20 cellular contexts compared by ENCODE assay signal in genomic region chr14:90774316-90774715, GRCh38. TPM values are rescaled to one million over a fixed set of nuclear protein-coding genes. Genes with fewer than 3 reads are reported as not detected.
DNase-seq lines count a peak whose midpoint lies in the region; ATAC-seq and TF ChIP-seq lines count a peak whose summit lies in the region.
"Had no signal": no experiment of that assay in that cellular context is flagged by ENCODE, and none has a peak within 500 bp of the region (broad histone marks: within the 10 kb centered on the region; RNA-seq: fewer than 3 reads in every experiment).

No MANE protein-coding gene starts in this region.

- no peaks in the 10 kb centered on the region for H3F3A ChIP-seq in neural progenitor cell (ENCODE audit: low read depth)

- H3K36me3 ChIP-seq in neural progenitor cell = no peaks in the 10 kb centered on the region

- H4K20me1 ChIP-seq in neural progenitor cell (ENCODE audit: low read depth) = no peaks in the 10 kb centered on the region
- H4K20me1 ChIP-seq: BLaER1 treated with 17β-estradiol and CSF1 and Interleukin-3, amounts not matched to agents 10 nM and 100 nM had no signal

- H3K4me1 Mint-ChIP-seq in natural killer cell treated with Interleukin-12 subunit alpha and Interleukin-12 subunit beta and Interleukin-15 and Interleukin-18, amount 100 ng/mL, for 72 hours (ENCODE audit: low read depth in 2 of 2) = no peaks in the 10 kb centered on the region
- H3K4me1 Mint-ChIP-seq in natural killer cell = no peaks in the 10 kb centered on the region
- H3K4me1 Mint-ChIP-seq in neural progenitor cell = peaks cover 11% of the 10 kb centered on the region
- H3K4me1 Mint-ChIP-seq: CD8-positive, alpha-beta memory T cell; H9; T-cell had no signal

- no peaks in the 10 kb centered on the region for H3K9me3 Mint-ChIP-seq in natural killer cell treated with Interleukin-12 subunit alpha and Interleukin-12 subunit beta and Interleukin-15 and Interleukin-18, amount 100 ng/mL, for 72 hours
- H3K9me3 Mint-ChIP-seq in natural killer cell = peaks cover 0 to 2% of the 10 kb centered on the region in 2 donors
- no peaks in the 10 kb centered on the region for H3K9me3 Mint-ChIP-seq in neural progenitor cell
- H3K9me3 Mint-ChIP-seq: CD8-positive, alpha-beta memory T cell; H9; T-cell had no signal

- no peaks in the 10 kb centered on the region for H3K36me3 Mint-ChIP-seq in natural killer cell treated with Interleukin-12 subunit alpha and Interleukin-12 subunit beta and Interleukin-15 and Interleukin-18, amount 100 ng/mL, for 72 hours
- H3K36me3 Mint-ChIP-seq in natural killer cell (no peaks in the 10 kb centered on the region), neural progenitor cell (peaks cover 19% of the 10 kb centered on the region)
- H3K36me3 Mint-ChIP-seq: T-cell had no signal

- H3K4me1 ChIP-seq in neural progenitor cell = no peaks in the 10 kb centered on the region

- no peak overlapping the region for H3K4me2 ChIP-seq in neural progenitor cell
- H3K4me2 ChIP-seq: BLaER1 treated with 17β-estradiol and CSF1 and Interleukin-3, amounts not matched to agents 10 nM and 100 nM had no signal

- H3K9me3 ChIP-seq in neural progenitor cell (ENCODE audit: low read depth) = no peaks in the 10 kb centered on the region

- peak overlapping the region; percentile 23 for H3K27ac ChIP-seq in angular gyrus (ENCODE audit: low read depth, low read length)
- no peak overlapping the region for H3K27ac ChIP-seq in neural progenitor cell
- H3K27ac ChIP-seq: BLaER1 treated with 17β-estradiol and CSF1 and Interleukin-3, amounts not matched to agents 10 nM and 100 nM had no signal

- H3K79me2 ChIP-seq in neural progenitor cell (ENCODE audit: low read depth) = no peaks in the 10 kb centered on the region

- H2AFZ ChIP-seq in neural progenitor cell (replicated peaks) = no peak overlapping the region

- TF ChIP-seq CTCF in natural killer cell (IDR thresholded peaks at IDR 0.05) = no peak
- no peak for TF ChIP-seq CTCF in neural progenitor cell (IDR thresholded peaks at IDR 0.05)

- no peak overlapping the region for H3K27ac Mint-ChIP-seq in natural killer cell treated with Interleukin-12 subunit alpha and Interleukin-12 subunit beta and Interleukin-15 and Interleukin-18, amount 100 ng/mL, for 72 hours
- H3K27ac Mint-ChIP-seq in natural killer cell = no peak overlapping the region
- peak overlapping the region; percentile 14 for H3K27ac Mint-ChIP-seq in neural progenitor cell
- H3K27ac Mint-ChIP-seq: CD8-positive, alpha-beta memory T cell; T-cell had no signal

- no peaks in the 10 kb centered on the region for H3K27me3 ChIP-seq in neural progenitor cell
- H3K27me3 ChIP-seq: BLaER1 treated with 17β-estradiol and CSF1 and Interleukin-3, amounts not matched to agents 10 nM and 100 nM had no signal

- no peak overlapping the region for H3K9ac ChIP-seq in neural progenitor cell
- H3K9ac ChIP-seq: BLaER1 treated with 17β-estradiol and CSF1 and Interleukin-3, amounts not matched to agents 10 nM and 100 nM had no signal

- no peak overlapping the region for H3K4me3 ChIP-seq in neural progenitor cell
- H3K4me3 ChIP-seq: BLaER1 treated with 17β-estradiol and CSF1 and Interleukin-3, amounts not matched to agents 10 nM and 100 nM had no signal

- no peak for DNase-seq in natural killer cell treated with Interleukin-12 subunit alpha and Interleukin-12 subunit beta and Interleukin-15 and Interleukin-18, amount 100 ng/mL, for 72 hours (ENCODE audit: low spot score)
- DNase-seq in natural killer cell = no peak
- DNase-seq in NCI-H82 (lab: John Stamatoyannopoulos, UW) = peak; percentile 80
- DNase-seq in neural progenitor cell (ENCODE audit: low spot score) = no peak
- DNase-seq in NCI-H2196 (lab: John Stamatoyannopoulos, UW; ENCODE audit: unreplicated experiment) = no peak
- DNase-seq in NCI-H1048 (lab: John Stamatoyannopoulos, UW) = no peak
- DNase-seq: CD8-positive, alpha-beta memory T cell; DMS79 treated with DMSO at 0.1 percent for 48 hours; H9; IMR-90; NCI-H1417 treated with DMSO at 0.1 percent for 48 hours; NCI-H187 treated with DMSO at 0.1 percent for 48 hours; NCI-H446 treated with DMSO at 0.1 percent for 48 hours; OCI-M1; SIG-M5; T-cell had no signal

- intact Hi-C loops in natural killer cell (cut with micrococcal nuclease) = no loop called here

- ATAC-seq in natural killer cell treated with Interleukin-12 subunit alpha and Interleukin-12 subunit beta and Interleukin-15 and Interleukin-18, amount 100 ng/mL, for 72 hours = peak; percentile 5 to 40
- ATAC-seq in natural killer cell = no peak
- ATAC-seq in HG02759 (IDR thresholded peaks at IDR 0.05; ENCODE audit: unreplicated experiment) = no peak
- ATAC-seq: SK-N-SH treated with all-trans-retinoic acid at 6 μM for 48 hours, T-cell had no signal

- H3K4me3 Mint-ChIP-seq in natural killer cell treated with Interleukin-12 subunit alpha and Interleukin-12 subunit beta and Interleukin-15 and Interleukin-18, amount 100 ng/mL, for 72 hours = no peak overlapping the region
- H3K4me3 Mint-ChIP-seq in natural killer cell (no peak overlapping the region), neural progenitor cell (no peak overlapping the region)
- H3K4me3 Mint-ChIP-seq: CD8-positive, alpha-beta memory T cell; H9; T-cell had no signal

- peaks cover 0 to 2% of the 10 kb centered on the region in 2 donors for H3K27me3 Mint-ChIP-seq in natural killer cell treated with Interleukin-12 subunit alpha and Interleukin-12 subunit beta and Interleukin-15 and Interleukin-18, amount 100 ng/mL, for 72 hours
- H3K27me3 Mint-ChIP-seq in natural killer cell (ENCODE audit: low read depth in 2 of 2) = no peaks in the 10 kb centered on the region
- H3K27me3 Mint-ChIP-seq in neural progenitor cell (ENCODE audit: insufficient read depth, low read depth) = no peaks in the 10 kb centered on the region
- H3K27me3 Mint-ChIP-seq: T-cell had no signal

RNA-seq across cellular contexts. Expression of gene TTC7B, which starts 41.9 kb away (rescaled TPM):
- 10 to 100 TPM in 1 of 2 donors, 1 to 10 TPM in 1; 8.9 to 24.5 TPM for total RNA-seq in natural killer cell treated with Interleukin-12 subunit alpha and Interleukin-12 subunit beta and Interleukin-15 and Interleukin-18, amount 100 ng/mL, for 72 hours
- 10 to 100 TPM in 1 of 3 donors, 1 to 10 TPM in 2; 1.7 to 17.2 (median 5.9) TPM for total RNA-seq in natural killer cell
- total RNA-seq in neural progenitor cell (ENCODE audit: low replicate concordance) = 19.0 and 20.6 TPM in 2 replicates

Comparison
In these comparisons a context has a peak if more than half of its experiments do, and no peak if none do; other contexts are left out.
1. ATAC-seq: peak in natural killer cell treated with Interleukin-12 subunit alpha and Interleukin-12 subunit beta and Interleukin-15 and Interleukin-18, amount 100 ng/mL, for 72 hours (2 of 2); none in natural killer cell (0 of 3) and HG02759 (single experiment).